In genomic region chr1:10360045-10360444, GRCh38 we compare ENCODE assay signal across 18 cellular contexts.
"Had no signal": no experiment of that assay in that cellular context is flagged by ENCODE, and none has a peak within 500 bp of the region (broad histone marks: within the 10 kb centered on the region; RNA-seq: fewer than 3 reads in every experiment).

No MANE protein-coding gene starts in this region.

- DNase-seq: activated naive CD4-positive, alpha-beta T cell treated with anti-CD3 and anti-CD28 coated beads for 36 hours; activated T-cell treated with anti-CD3 and anti-CD28 coated beads for 4 hours; cerebellar nuclear complex; cortex of kidney; head of caudate nucleus; nucleus accumbens; spleen; stimulated activated CD8-positive, alpha-beta memory T cell treated with anti-CD3 and anti-CD28 coated beads, Interleukin-4, amount 100 ng/mL, for 48 hours; stimulated activated naive CD4-positive, alpha-beta T cell treated with Interleukin-2 at 50 U/mL for 16 hours; tibial artery; uterus; WERI-Rb-1 had no signal

- H3K27ac ChIP-seq: tibial artery, uterus, WERI-Rb-1 had no signal

- ATAC-seq: left lobe of liver had no signal

- H3K4me1 Mint-ChIP-seq: mesothelial cell of epicardium, nephron had no signal

- H3K9me3 Mint-ChIP-seq: activated naive CD4-positive, alpha-beta T cell treated with anti-CD3 and anti-CD28 coated beads for 36 hours; mesothelial cell of epicardium; nephron had no signal

- FAIRE-seq: endometrium, frontal cortex, keratinocyte had no signal

- H3K4me3 ChIP-seq: spleen, tibial artery, uterus had no signal

- H3K4me3 Mint-ChIP-seq: activated naive CD4-positive, alpha-beta T cell treated with anti-CD3 and anti-CD28 coated beads for 36 hours; mesothelial cell of epicardium; nephron had no signal

- H3K36me3 ChIP-seq: uterus had no signal

- H3K4me1 ChIP-seq: tibial artery, uterus had no signal

- H3K9me3 ChIP-seq: spleen, tibial artery, uterus had no signal

- H3K27ac Mint-ChIP-seq: activated naive CD4-positive, alpha-beta T cell treated with anti-CD3 and anti-CD28 coated beads for 36 hours; mesothelial cell of epicardium; nephron had no signal

- H3K27me3 ChIP-seq: spleen, tibial artery, uterus had no signal
